In the genomic region with DNA sequence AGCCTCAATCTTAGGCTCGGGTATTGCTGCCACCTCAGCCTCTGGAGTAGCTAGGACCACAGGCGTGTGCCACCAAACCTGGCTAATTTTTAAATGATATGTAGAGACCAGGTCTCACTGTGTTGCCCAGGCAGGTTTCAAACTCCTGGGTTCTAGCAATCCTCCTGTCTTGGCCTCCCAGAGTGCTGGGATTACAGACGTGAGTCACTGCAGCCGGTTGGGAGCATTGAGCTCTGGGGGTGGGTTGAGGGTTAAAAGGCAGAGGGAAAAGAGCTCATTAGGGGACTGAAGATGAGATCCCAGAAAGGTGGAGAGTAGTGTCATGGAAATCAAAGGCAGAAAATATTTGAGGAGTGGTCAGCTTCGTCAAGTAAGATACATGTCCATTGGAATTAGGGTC, we compare ENCODE assay signal across 17 cellular contexts. TPM values are rescaled to one million over a fixed set of nuclear protein-coding genes. Genes with fewer than 3 reads are reported as not detected.
DNase-seq lines count a peak whose midpoint lies in the region; ATAC-seq and TF ChIP-seq lines count a peak whose summit lies in the region.
"Had no signal": no experiment of that assay in that cellular context is flagged by ENCODE, and none has a peak within 500 bp of the region (broad histone marks: within the 10 kb centered on the region; RNA-seq: fewer than 3 reads in every experiment).

No MANE protein-coding gene starts in this region.

- no peaks in the 10 kb centered on the region for H3F3A ChIP-seq in SK-N-SH (replicated peaks; ENCODE audit: insufficient read depth)

- H3K27ac Mint-ChIP-seq in endodermal cell: peak overlapping the region; percentile 74
- no peak overlapping the region for H3K27ac Mint-ChIP-seq in activated T-helper 17 cell treated with anti-CD3 and anti-CD28 coated beads, Interleukin-2, amount 50 U/mL, for 72 hours
- H3K27ac Mint-ChIP-seq: CD8-positive, alpha-beta T cell had no signal

- no peak overlapping the region for H3K4ac ChIP-seq in mesendoderm (ENCODE audit: low read depth, low read length)

- no peak overlapping the region for H2BK120ac ChIP-seq in mesendoderm (ENCODE audit: low read depth, low read length)

- peaks cover 8% of the 10 kb centered on the region; the same call in 1 of the 2 replicates for H3K79me2 ChIP-seq in SK-N-SH (ENCODE audit: insufficient read depth)
- H3K79me2 ChIP-seq in mesendoderm (ENCODE audit: control insufficient read depth, insufficient read depth, low read length): peaks cover 2% of the 10 kb centered on the region

- intact Hi-C loops in left ventricle myocardium inferior (cut with micrococcal nuclease): no loop called here

- no peak overlapping the region for H3K27ac ChIP-seq in SK-N-SH (ENCODE audit: low read depth in 2 of 2, low read length in 1 of 2)
- no peak overlapping the region for H3K27ac ChIP-seq in endodermal cell (ENCODE audit: low read depth, low read length)
- peak overlapping the region; percentile 29 for H3K27ac ChIP-seq in mesendoderm (ENCODE audit: low read depth, low read length)
- H3K27ac ChIP-seq in left ventricle myocardium inferior (replicated peaks): no peak overlapping the region
- H3K27ac ChIP-seq: 22Rv1, GM23248 had no signal

- no peaks in the 10 kb centered on the region for H3K9me3 ChIP-seq in SK-N-SH
- H3K9me3 ChIP-seq in endodermal cell (ENCODE audit: control insufficient read depth, low read length): no peaks in the 10 kb centered on the region
- H3K9me3 ChIP-seq in left ventricle myocardium inferior (replicated peaks): no peaks in the 10 kb centered on the region

- no peak overlapping the region for H2BK5ac ChIP-seq in mesendoderm (ENCODE audit: low read length)

- no peak overlapping the region for H2AK5ac ChIP-seq in mesendoderm (ENCODE audit: low read length)

- H4K20me1 ChIP-seq in SK-N-SH (ENCODE audit: insufficient read depth): no peaks in the 10 kb centered on the region

- no peak for TF ChIP-seq CTCF in SK-N-SH (IDR thresholded peaks at IDR 0.05)
- TF ChIP-seq CTCF in endodermal cell (conservative IDR thresholded peaks at IDR 0.05): no peak
- TF ChIP-seq CTCF in left ventricle myocardium inferior (IDR thresholded peaks at IDR 0.05; ENCODE audit: borderline replicate concordance): no peak

- DNase-seq in SK-N-SH (no peak), endodermal cell (peak; percentile 68), mesendoderm (peak; percentile 60), left ventricle myocardium inferior (no peak)
- DNase-seq: CD8-positive, alpha-beta T cell; COR-L47; DMS153; DMS79 treated with DMSO at 0.1 percent for 48 hours; EL; GM23248; H7 had no signal

- H3K9ac ChIP-seq in SK-N-SH: no peak overlapping the region
- H3K9ac ChIP-seq in endodermal cell (ENCODE audit: extremely low read depth, low read length, poor library complexity, severe bottlenecking): peak overlapping the region; percentile 22
- H3K9ac ChIP-seq in mesendoderm (ENCODE audit: low read length): no peak overlapping the region
- H3K9ac ChIP-seq: GM23248 had no signal

- no peak overlapping the region for H2BK15ac ChIP-seq in mesendoderm (replicated peaks; ENCODE audit: low read depth)

- H3K27me3 ChIP-seq in SK-N-SH (ENCODE audit: insufficient read depth) (no peaks in the 10 kb centered on the region), endodermal cell (ENCODE audit: control insufficient read depth, insufficient read depth, low read length, poor library complexity, severe bottlenecking) (no peaks in the 10 kb centered on the region), mesendoderm (ENCODE audit: insufficient read depth, low read length, poor library complexity) (no peaks in the 10 kb centered on the region), left ventricle myocardium inferior (ENCODE audit: low read depth) (no peaks in the 10 kb centered on the region)

- 84% methylated on average over 4 of the region's 5 CpGs for WGBS in SK-N-SH (ENCODE audit: low lambda C conversion rate)
- WGBS in endodermal cell (ENCODE audit: insufficient coverage in 1 of 2, insufficient read length in 1 of 2), 2 experiments: 65 to 75% methylated on average over 5 of the region's 5 CpGs
- WGBS in mesendoderm (ENCODE audit: extremely low coverage, insufficient coverage, low lambda C conversion rate): no CpG with 5 or more reads among the region's 5 CpGs

- peak overlapping the region; percentile 2 for H3K4me3 Mint-ChIP-seq in endodermal cell
- no peak overlapping the region for H3K4me3 Mint-ChIP-seq in activated T-helper 17 cell treated with anti-CD3 and anti-CD28 coated beads, Interleukin-2, amount 50 U/mL, for 72 hours
- H3K4me3 Mint-ChIP-seq: CD14-positive monocyte; CD8-positive, alpha-beta T cell had no signal

- H2AFZ ChIP-seq in SK-N-SH (ENCODE audit: low read depth): 0 out of 2 replicates have a peak overlapping the region, but pooled peaks have one; percentile 18
- H2AFZ ChIP-seq: GM23248 had no signal

- H3K36me3 ChIP-seq in SK-N-SH (replicated peaks in 1 of 2; ENCODE audit: control insufficient read depth in 1 of 2, insufficient read depth in 2 of 2, low read length in 1 of 2): peaks cover 7 to 15% of the 10 kb centered on the region in 2 experiments
- H3K36me3 ChIP-seq in endodermal cell (ENCODE audit: control insufficient read depth, insufficient read depth, low read length): peaks cover 71% of the 10 kb centered on the region
- peaks cover 13% of the 10 kb centered on the region for H3K36me3 ChIP-seq in mesendoderm (ENCODE audit: control insufficient read depth, insufficient read depth, low read length)
- no peaks in the 10 kb centered on the region for H3K36me3 ChIP-seq in left ventricle myocardium inferior

- peaks cover 2% of the 10 kb centered on the region for H3K79me1 ChIP-seq in mesendoderm (ENCODE audit: low read length)

- H3K4me1 ChIP-seq in SK-N-SH (ENCODE audit: control insufficient read depth in 1 of 2, insufficient read depth in 2 of 2, low read depth in 1 of 2, low read length in 1 of 2) (no peaks in the 10 kb centered on the region), endodermal cell (ENCODE audit: control insufficient read depth, insufficient read depth, low read length) (peaks cover 4% of the 10 kb centered on the region), mesendoderm (ENCODE audit: control insufficient read depth, low read depth, low read length) (no peaks in the 10 kb centered on the region), left ventricle myocardium inferior (no peaks in the 10 kb centered on the region)

- no peak for TF ChIP-seq EP300 in SK-N-SH (IDR thresholded peaks at IDR 0.05; ENCODE audit: borderline replicate concordance in 1 of 2, low read depth in 1 of 2, low read length in 1 of 2)

- CTCF ChIA-PET in SK-N-SH (lab: Yijun Ruan, JAX): no interaction called here

- H3K4me2 ChIP-seq in SK-N-SH (no peak overlapping the region), mesendoderm (ENCODE audit: low read length) (no peak overlapping the region)

- H3K36me3 Mint-ChIP-seq in endodermal cell (ENCODE audit: low read depth): peaks cover 52% of the 10 kb centered on the region
- H3K36me3 Mint-ChIP-seq in activated T-helper 17 cell treated with anti-CD3 and anti-CD28 coated beads, Interleukin-2, amount 50 U/mL, for 72 hours (ENCODE audit: low read depth): peaks cover 84% of the 10 kb centered on the region
- H3K36me3 Mint-ChIP-seq: CD8-positive, alpha-beta T cell had no signal

- POLR2A ChIA-PET in SK-N-SH (lab: Yijun Ruan, JAX): no interaction called here

- no peaks in the 10 kb centered on the region for H3K27me3 Mint-ChIP-seq in endodermal cell (ENCODE audit: insufficient read depth)
- H3K27me3 Mint-ChIP-seq in activated T-helper 17 cell treated with anti-CD3 and anti-CD28 coated beads, Interleukin-2, amount 50 U/mL, for 72 hours: no peaks in the 10 kb centered on the region

- no peak overlapping the region for H3K23ac ChIP-seq in mesendoderm (ENCODE audit: low read length)

- H3K9me3 Mint-ChIP-seq in endodermal cell: no peaks in the 10 kb centered on the region
- H3K9me3 Mint-ChIP-seq in activated T-helper 17 cell treated with anti-CD3 and anti-CD28 coated beads, Interleukin-2, amount 50 U/mL, for 72 hours: no peaks in the 10 kb centered on the region
- H3K9me3 Mint-ChIP-seq: CD14-positive monocyte; CD8-positive, alpha-beta T cell had no signal

- H4K5ac ChIP-seq in mesendoderm (ENCODE audit: low read length): no peak overlapping the region

- no peaks in the 10 kb centered on the region for H3K9me2 ChIP-seq in SK-N-SH

- ATAC-seq in SK-N-SH treated with all-trans-retinoic acid at 6 μM for 48 hours (no peak), HG03469 (IDR thresholded peaks at IDR 0.05; ENCODE audit: unreplicated experiment) (no peak)
- no peak for ATAC-seq in activated T-helper 17 cell treated with anti-CD3 and anti-CD28 coated beads, Interleukin-2, amount 50 U/mL, for 72 hours (replicated peaks)
- ATAC-seq: CD8-positive, alpha-beta T cell; HepG2 had no signal

- H3K4me3 ChIP-seq in SK-N-SH (ENCODE audit: low read depth in 2 of 2, low read length in 1 of 2) (no peak overlapping the region), endodermal cell (ENCODE audit: low read length) (peak overlapping the region; percentile 45), mesendoderm (ENCODE audit: low read length) (no peak overlapping the region), left ventricle myocardium inferior (no peak overlapping the region)
- H3K4me3 ChIP-seq: GM23248 had no signal

- no peak overlapping the region for H4K8ac ChIP-seq in mesendoderm (ENCODE audit: low read depth, low read length)

- H3K18ac ChIP-seq in mesendoderm (ENCODE audit: low read length): no peak overlapping the region

- H3K56ac ChIP-seq in mesendoderm (ENCODE audit: low read length): peak overlapping the region; percentile 56

- no peak for TF ChIP-seq RAD21 in SK-N-SH (IDR thresholded peaks at IDR 0.05; ENCODE audit: low read length)

- H3K4me1 Mint-ChIP-seq in endodermal cell: peaks cover 10% of the 10 kb centered on the region
- peaks cover 13% of the 10 kb centered on the region for H3K4me1 Mint-ChIP-seq in activated T-helper 17 cell treated with anti-CD3 and anti-CD28 coated beads, Interleukin-2, amount 50 U/mL, for 72 hours

RNA-seq across cellular contexts. Expression of a gene that starts 7.1 kb away (rescaled TPM):
- 11.5 and 13.4 TPM in 2 replicates for polyA plus RNA-seq in SK-N-SH (2012; rRNA removed)
- 5.6 and 8.1 TPM in 2 replicates for polyA plus RNA-seq in SK-N-SH (2012; cell fraction: cytosol; rRNA removed)
- polyA plus RNA-seq in SK-N-SH (2012; cell fraction: nucleus; rRNA removed): 37.1 and 49.5 TPM in 2 replicates
- total RNA-seq in endodermal cell (10 to 100 TPM; 38.6 to 58.3 TPM), left ventricle myocardium inferior (0.71 TPM)
- 31.0 TPM for polyA plus RNA-seq in endodermal cell (2013, experiment 1 of 2)
- polyA plus RNA-seq in endodermal cell (2013, experiment 2 of 2): 30.3 TPM
- 16.5 TPM for polyA plus RNA-seq in mesendoderm (2013, experiment 1 of 2)
- polyA plus RNA-seq in mesendoderm (2013, experiment 2 of 2): 17.6 TPM
- 10 to 100 TPM; 50.8 to 56.5 TPM for total RNA-seq in activated T-helper 17 cell treated with anti-CD3 and anti-CD28 coated beads, Interleukin-2, amount 50 U/mL, for 72 hours
- polyA plus RNA-seq: CD14-positive monocyte had no signal

RNA-seq across cellular contexts. Expression of a gene that starts 48.7 kb away (rescaled TPM):
- polyA plus RNA-seq in SK-N-SH (2012; rRNA removed): 59.3 and 66.0 TPM in 2 replicates
- 27.8 and 44.8 TPM in 2 replicates for polyA plus RNA-seq in SK-N-SH (2012; cell fraction: cytosol; rRNA removed)
- 79.7 and 99.7 TPM in 2 replicates for polyA plus RNA-seq in SK-N-SH (2012; cell fraction: nucleus; rRNA removed)
- total RNA-seq in endodermal cell (10 to 100 TPM; 74.2 to 88.9 TPM), left ventricle myocardium inferior (38.8 TPM)
- 65.0 TPM for polyA plus RNA-seq in endodermal cell (2013, experiment 1 of 2)
- 60.3 TPM for polyA plus RNA-seq in endodermal cell (2013, experiment 2 of 2)
- 23.2 TPM for polyA plus RNA-seq in mesendoderm (2013, experiment 1 of 2)
- 22.7 TPM for polyA plus RNA-seq in mesendoderm (2013, experiment 2 of 2)
- total RNA-seq in activated T-helper 17 cell treated with anti-CD3 and anti-CD28 coated beads, Interleukin-2, amount 50 U/mL, for 72 hours: 10 to 100 TPM; 30.1 to 37.7 TPM

RNA-seq across cellular contexts. Expression of a gene that starts 48.8 kb away (rescaled TPM):
- polyA plus RNA-seq in SK-N-SH (2012; rRNA removed): 971 and 1,411 TPM in 2 replicates
- polyA plus RNA-seq in SK-N-SH (2012; cell fraction: cytosol; rRNA removed): 1,815 and 2,051 TPM in 2 replicates
- polyA plus RNA-seq in SK-N-SH (2012; cell fraction: nucleus; rRNA removed): 140 and 205 TPM in 2 replicates
- total RNA-seq in endodermal cell: 100 to 1,000 TPM; 375 to 400 TPM
- 425 TPM for polyA plus RNA-seq in endodermal cell (2013, experiment 1 of 2)
- polyA plus RNA-seq in endodermal cell (2013, experiment 2 of 2): 398 TPM
- 881 TPM for polyA plus RNA-seq in mesendoderm (2013, experiment 1 of 2)
- polyA plus RNA-seq in mesendoderm (2013, experiment 2 of 2): 871 TPM
- 100 to 1,000 TPM; 272 to 374 TPM for total RNA-seq in activated T-helper 17 cell treated with anti-CD3 and anti-CD28 coated beads, Interleukin-2, amount 50 U/mL, for 72 hours
- 1,085 TPM for total RNA-seq in left ventricle myocardium inferior

RNA-seq across cellular contexts. Expression of a gene that starts 51.5 kb away (rescaled TPM):
- polyA plus RNA-seq in SK-N-SH (2012; rRNA removed): 4.6 and 5.1 TPM in 2 replicates
- polyA plus RNA-seq in SK-N-SH (2012; cell fraction: cytosol; rRNA removed): 2.4 and 2.9 TPM in 2 replicates
- polyA plus RNA-seq in SK-N-SH (2012; cell fraction: nucleus; rRNA removed): 7.8 and 9.1 TPM in 2 replicates
- total RNA-seq in endodermal cell (1 to 10 TPM; 3.5 to 6.0 TPM), left ventricle myocardium inferior (11.6 TPM)
- 1.6 TPM for polyA plus RNA-seq in endodermal cell (2013, experiment 1 of 2)
- polyA plus RNA-seq in endodermal cell (2013, experiment 2 of 2): 1.1 TPM
- polyA plus RNA-seq in mesendoderm (2013, experiment 1 of 2): 1.2 TPM
- polyA plus RNA-seq in mesendoderm (2013, experiment 2 of 2): 1.1 TPM
- under 1 TPM in 1 of 2 donors, not detected in 1; 0.24 TPM for total RNA-seq in activated T-helper 17 cell treated with anti-CD3 and anti-CD28 coated beads, Interleukin-2, amount 50 U/mL, for 72 hours
- total RNA-seq: CD8-positive, alpha-beta T cell had no signal
- polyA plus RNA-seq: CD14-positive monocyte had no signal

RNA-seq across cellular contexts. Expression of a gene that starts 56.4 kb away (rescaled TPM):
- polyA plus RNA-seq in SK-N-SH (2012; rRNA removed): 165 and 198 TPM in 2 replicates
- 92.0 and 140 TPM in 2 replicates for polyA plus RNA-seq in SK-N-SH (2012; cell fraction: cytosol; rRNA removed)
- polyA plus RNA-seq in SK-N-SH (2012; cell fraction: nucleus; rRNA removed): 333 and 360 TPM in 2 replicates
- total RNA-seq in endodermal cell (100 to 1,000 TPM; 101 TPM), left ventricle myocardium inferior (142 TPM)
- polyA plus RNA-seq in endodermal cell (2013, experiment 1 of 2): 87.1 TPM
- 75.8 TPM for polyA plus RNA-seq in endodermal cell (2013, experiment 2 of 2)
- polyA plus RNA-seq in mesendoderm (2013, experiment 1 of 2): 38.0 TPM
- polyA plus RNA-seq in mesendoderm (2013, experiment 2 of 2): 38.1 TPM
- total RNA-seq in activated T-helper 17 cell treated with anti-CD3 and anti-CD28 coated beads, Interleukin-2, amount 50 U/mL, for 72 hours: 10 to 100 TPM; 36.0 to 40.6 TPM

Comparison
In these comparisons a context has a peak if more than half of its experiments do, and no peak if none do; other contexts are left out.
1. DNase-seq: peak in endodermal cell (single experiment) and mesendoderm (single experiment); none in SK-N-SH (single experiment) and left ventricle myocardium inferior (single experiment).
2. RNA of a gene that starts 7.1 kb away (total RNA-seq): 38.6 to 58.3 TPM in endodermal cell and 50.8 to 56.5 TPM in activated T-helper 17 cell treated with anti-CD3 and anti-CD28 coated beads, Interleukin-2, amount 50 U/mL, for 72 hours; 0.71 TPM in left ventricle myocardium inferior (single experiment); every median in the first group is over 10 times any median in the second.